Comparison of ENCODE assay signal across 1 cellular context in the genomic region with DNA sequence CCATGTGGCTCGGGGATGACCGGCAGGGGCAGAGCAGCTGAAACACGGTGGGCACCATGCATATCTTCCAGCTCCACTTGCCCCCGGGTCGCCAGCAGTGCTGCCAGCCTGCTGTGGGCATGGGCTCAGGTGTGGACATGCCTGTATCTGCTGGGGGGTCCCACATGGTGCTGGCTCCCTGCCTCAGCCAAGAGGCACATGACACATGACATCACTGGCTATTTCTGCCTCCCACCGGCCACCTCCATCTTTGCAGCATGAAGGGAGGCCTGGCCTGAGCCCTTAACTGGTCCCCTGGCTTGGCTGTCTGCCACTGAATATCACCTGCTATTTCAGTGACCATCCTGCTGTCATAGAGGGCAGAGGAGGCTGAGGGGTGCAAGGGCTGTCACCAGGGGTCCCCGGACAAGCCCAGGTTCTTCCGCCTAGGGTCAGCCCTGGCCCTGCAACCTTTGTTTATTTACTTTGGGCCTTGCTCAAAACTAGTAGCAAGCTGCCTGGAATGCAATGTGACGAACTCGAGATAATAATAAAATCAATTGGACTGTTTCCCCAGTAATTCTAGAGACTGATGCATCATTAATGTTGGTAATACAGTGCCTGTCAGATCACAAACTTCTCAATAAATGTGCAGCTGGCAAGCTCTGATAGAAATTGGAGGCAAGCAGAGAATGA.
TF ChIP-seq lines count a peak whose summit lies in the region.

No MANE protein-coding gene starts in this region.

TF ChIP-seq in WTC11, 78 proteins besides CTCF, POLR2A, EP300 and RAD21 (continued from another document):
- TF ChIP-seq, protein P1, sequence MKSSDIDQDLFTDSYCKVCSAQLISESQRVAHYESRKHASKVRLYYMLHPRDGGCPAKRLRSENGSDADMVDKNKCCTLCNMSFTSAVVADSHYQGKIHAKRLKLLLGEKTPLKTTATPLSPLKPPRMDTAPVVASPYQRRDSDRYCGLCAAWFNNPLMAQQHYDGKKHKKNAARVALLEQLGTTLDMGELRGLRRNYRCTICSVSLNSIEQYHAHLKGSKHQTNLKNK (CRISPR knock-in tag; IDR thresholded peaks at IDR 0.05): no peak
- TF ChIP-seq TCF7 (CRISPR knock-in tag; IDR thresholded peaks at IDR 0.05; ENCODE audit: low read depth) (no peak), NR2C2 (CRISPR knock-in tag; IDR thresholded peaks at IDR 0.05) (no peak), ZNF396 (CRISPR knock-in tag; IDR thresholded peaks at IDR 0.05; ENCODE audit: borderline replicate concordance) (no peak), JUN (CRISPR knock-in tag; IDR thresholded peaks at IDR 0.05) (no peak), OVOL2 (CRISPR knock-in tag; IDR thresholded peaks at IDR 0.05; ENCODE audit: borderline replicate concordance) (no peak), SMAD4 (CRISPR knock-in tag; IDR thresholded peaks at IDR 0.05) (no peak), FOXP1 (CRISPR knock-in tag; IDR thresholded peaks at IDR 0.05; ENCODE audit: borderline replicate concordance) (no peak), ETV6 (CRISPR knock-in tag; IDR thresholded peaks at IDR 0.05) (no peak)
- TF ChIP-seq, protein P2, sequence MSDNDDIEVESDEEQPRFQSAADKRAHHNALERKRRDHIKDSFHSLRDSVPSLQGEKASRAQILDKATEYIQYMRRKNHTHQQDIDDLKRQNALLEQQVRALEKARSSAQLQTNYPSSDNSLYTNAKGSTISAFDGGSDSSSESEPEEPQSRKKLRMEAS (CRISPR knock-in tag; IDR thresholded peaks at IDR 0.05): no peak
- TF ChIP-seq, protein P3, sequence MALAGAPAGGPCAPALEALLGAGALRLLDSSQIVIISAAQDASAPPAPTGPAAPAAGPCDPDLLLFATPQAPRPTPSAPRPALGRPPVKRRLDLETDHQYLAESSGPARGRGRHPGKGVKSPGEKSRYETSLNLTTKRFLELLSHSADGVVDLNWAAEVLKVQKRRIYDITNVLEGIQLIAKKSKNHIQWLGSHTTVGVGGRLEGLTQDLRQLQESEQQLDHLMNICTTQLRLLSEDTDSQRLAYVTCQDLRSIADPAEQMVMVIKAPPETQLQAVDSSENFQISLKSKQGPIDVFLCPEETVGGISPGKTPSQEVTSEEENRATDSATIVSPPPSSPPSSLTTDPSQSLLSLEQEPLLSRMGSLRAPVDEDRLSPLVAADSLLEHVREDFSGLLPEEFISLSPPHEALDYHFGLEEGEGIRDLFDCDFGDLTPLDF (CRISPR knock-in tag; IDR thresholded peaks at IDR 0.05): no peak
